ENCODE assay signal across 3 cellular contexts in the genomic region with DNA sequence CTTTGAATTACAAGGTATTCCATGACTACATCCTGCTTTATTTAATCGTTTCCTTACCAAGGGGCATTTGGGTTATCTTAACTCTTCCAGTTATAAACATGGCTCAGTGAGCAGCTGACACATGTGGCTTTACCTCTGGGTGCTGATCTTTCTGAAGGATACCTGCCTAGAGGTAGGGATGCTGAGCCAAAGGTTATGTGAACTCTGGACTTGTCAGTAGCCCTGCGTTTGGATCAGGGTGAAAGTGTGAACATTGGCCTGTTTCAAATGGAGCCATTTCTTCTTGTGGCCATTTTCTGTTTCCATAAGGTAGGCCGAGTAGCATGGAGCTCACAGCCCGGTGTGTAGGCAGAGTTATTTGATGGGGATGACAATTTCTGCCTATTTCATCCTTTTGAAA.
A peak's percentile ranks its signal among the peaks of the same experiment; 100 is the strongest.
TF ChIP-seq lines count a peak whose summit lies in the region.

No MANE protein-coding gene starts in this region.

TF ChIP-seq in liver, 16 proteins besides CTCF, POLR2A, EP300 and RAD21:
- TF ChIP-seq HNF4G (IDR thresholded peaks at IDR 0.05) (no peak), YY1 (IDR thresholded peaks at IDR 0.05) (peak; percentile 40), TAF1 (conservative IDR thresholded peaks at IDR 0.05) (no peak), EGR1 (IDR thresholded peaks at IDR 0.05; ENCODE audit: low read depth in 2 of 2) (no peak), HNF4A (conservative IDR thresholded peaks at IDR 0.05) (peak; percentile 20 to 32)
- TF ChIP-seq, protein P1, sequence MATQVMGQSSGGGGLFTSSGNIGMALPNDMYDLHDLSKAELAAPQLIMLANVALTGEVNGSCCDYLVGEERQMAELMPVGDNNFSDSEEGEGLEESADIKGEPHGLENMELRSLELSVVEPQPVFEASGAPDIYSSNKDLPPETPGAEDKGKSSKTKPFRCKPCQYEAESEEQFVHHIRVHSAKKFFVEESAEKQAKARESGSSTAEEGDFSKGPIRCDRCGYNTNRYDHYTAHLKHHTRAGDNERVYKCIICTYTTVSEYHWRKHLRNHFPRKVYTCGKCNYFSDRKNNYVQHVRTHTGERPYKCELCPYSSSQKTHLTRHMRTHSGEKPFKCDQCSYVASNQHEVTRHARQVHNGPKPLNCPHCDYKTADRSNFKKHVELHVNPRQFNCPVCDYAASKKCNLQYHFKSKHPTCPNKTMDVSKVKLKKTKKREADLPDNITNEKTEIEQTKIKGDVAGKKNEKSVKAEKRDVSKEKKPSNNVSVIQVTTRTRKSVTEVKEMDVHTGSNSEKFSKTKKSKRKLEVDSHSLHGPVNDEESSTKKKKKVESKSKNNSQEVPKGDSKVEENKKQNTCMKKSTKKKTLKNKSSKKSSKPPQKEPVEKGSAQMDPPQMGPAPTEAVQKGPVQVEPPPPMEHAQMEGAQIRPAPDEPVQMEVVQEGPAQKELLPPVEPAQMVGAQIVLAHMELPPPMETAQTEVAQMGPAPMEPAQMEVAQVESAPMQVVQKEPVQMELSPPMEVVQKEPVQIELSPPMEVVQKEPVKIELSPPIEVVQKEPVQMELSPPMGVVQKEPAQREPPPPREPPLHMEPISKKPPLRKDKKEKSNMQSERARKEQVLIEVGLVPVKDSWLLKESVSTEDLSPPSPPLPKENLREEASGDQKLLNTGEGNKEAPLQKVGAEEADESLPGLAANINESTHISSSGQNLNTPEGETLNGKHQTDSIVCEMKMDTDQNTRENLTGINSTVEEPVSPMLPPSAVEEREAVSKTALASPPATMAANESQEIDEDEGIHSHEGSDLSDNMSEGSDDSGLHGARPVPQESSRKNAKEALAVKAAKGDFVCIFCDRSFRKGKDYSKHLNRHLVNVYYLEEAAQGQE (IDR thresholded peaks at IDR 0.05) = no peak

TF ChIP-seq in HepG2, 621 proteins besides CTCF, POLR2A, EP300 and RAD21 (continues in another document):
- TF ChIP-seq POLR2AphosphoS5 (IDR thresholded peaks at IDR 0.05; ENCODE audit: low read depth, low read length) = no peak
- TF ChIP-seq MTF2 (CRISPR knock-in tag; IDR thresholded peaks at IDR 0.05; ENCODE audit: borderline replicate concordance) = no peak
- TF ChIP-seq, protein P2, sequence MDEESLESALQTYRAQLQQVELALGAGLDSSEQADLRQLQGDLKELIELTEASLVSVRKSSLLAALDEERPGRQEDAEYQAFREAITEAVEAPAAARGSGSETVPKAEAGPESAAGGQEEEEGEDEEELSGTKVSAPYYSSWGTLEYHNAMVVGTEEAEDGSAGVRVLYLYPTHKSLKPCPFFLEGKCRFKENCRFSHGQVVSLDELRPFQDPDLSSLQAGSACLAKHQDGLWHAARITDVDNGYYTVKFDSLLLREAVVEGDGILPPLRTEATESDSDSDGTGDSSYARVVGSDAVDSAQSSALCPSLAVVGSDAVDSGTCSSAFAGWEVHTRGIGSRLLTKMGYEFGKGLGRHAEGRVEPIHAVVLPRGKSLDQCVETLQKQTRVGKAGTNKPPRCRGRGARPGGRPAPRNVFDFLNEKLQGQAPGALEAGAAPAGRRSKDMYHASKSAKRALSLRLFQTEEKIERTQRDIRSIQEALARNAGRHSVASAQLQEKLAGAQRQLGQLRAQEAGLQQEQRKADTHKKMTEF (CRISPR knock-in tag; IDR thresholded peaks at IDR 0.05) = no peak
- TF ChIP-seq ZSCAN22 (CRISPR knock-in tag; IDR thresholded peaks at IDR 0.05) = no peak
- no peak for TF ChIP-seq MIER2 (CRISPR knock-in tag; IDR thresholded peaks at IDR 0.05)
- TF ChIP-seq, protein P3, sequence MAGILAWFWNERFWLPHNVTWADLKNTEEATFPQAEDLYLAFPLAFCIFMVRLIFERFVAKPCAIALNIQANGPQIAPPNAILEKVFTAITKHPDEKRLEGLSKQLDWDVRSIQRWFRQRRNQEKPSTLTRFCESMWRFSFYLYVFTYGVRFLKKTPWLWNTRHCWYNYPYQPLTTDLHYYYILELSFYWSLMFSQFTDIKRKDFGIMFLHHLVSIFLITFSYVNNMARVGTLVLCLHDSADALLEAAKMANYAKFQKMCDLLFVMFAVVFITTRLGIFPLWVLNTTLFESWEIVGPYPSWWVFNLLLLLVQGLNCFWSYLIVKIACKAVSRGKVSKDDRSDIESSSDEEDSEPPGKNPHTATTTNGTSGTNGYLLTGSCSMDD (CRISPR knock-in tag; IDR thresholded peaks at IDR 0.05) = no peak
- no peak for TF ChIP-seq ZNF629 (CRISPR knock-in tag; conservative IDR thresholded peaks at IDR 0.05)
- TF ChIP-seq, protein P4, sequence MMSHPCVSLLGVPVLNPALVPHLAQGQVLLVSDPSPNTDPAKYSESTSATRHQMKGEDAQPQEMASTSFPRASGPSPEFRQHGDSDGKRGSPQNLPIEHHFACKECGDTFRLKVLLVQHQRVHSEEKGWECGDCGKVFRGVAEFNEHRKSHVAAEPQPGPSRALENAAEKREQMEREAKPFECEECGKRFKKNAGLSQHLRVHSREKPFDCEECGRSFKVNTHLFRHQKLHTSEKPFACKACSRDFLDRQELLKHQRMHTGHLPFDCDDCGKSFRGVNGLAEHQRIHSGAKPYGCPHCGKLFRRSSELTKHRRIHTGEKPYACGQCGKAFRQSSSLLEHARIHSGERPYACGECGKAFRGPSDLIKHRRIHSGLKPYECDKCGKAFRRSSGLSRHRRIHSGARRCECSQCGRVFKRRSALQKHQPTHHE (CRISPR knock-in tag; IDR thresholded peaks at IDR 0.05; ENCODE audit: borderline replicate concordance) = no peak
- TF ChIP-seq TCF7L2 (IDR thresholded peaks at IDR 0.05; ENCODE audit: low read depth, low read length) = no peak
- TF ChIP-seq ZNF737 (CRISPR knock-in tag; IDR thresholded peaks at IDR 0.05; ENCODE audit: borderline replicate concordance) = no peak
- TF ChIP-seq, protein P5, sequence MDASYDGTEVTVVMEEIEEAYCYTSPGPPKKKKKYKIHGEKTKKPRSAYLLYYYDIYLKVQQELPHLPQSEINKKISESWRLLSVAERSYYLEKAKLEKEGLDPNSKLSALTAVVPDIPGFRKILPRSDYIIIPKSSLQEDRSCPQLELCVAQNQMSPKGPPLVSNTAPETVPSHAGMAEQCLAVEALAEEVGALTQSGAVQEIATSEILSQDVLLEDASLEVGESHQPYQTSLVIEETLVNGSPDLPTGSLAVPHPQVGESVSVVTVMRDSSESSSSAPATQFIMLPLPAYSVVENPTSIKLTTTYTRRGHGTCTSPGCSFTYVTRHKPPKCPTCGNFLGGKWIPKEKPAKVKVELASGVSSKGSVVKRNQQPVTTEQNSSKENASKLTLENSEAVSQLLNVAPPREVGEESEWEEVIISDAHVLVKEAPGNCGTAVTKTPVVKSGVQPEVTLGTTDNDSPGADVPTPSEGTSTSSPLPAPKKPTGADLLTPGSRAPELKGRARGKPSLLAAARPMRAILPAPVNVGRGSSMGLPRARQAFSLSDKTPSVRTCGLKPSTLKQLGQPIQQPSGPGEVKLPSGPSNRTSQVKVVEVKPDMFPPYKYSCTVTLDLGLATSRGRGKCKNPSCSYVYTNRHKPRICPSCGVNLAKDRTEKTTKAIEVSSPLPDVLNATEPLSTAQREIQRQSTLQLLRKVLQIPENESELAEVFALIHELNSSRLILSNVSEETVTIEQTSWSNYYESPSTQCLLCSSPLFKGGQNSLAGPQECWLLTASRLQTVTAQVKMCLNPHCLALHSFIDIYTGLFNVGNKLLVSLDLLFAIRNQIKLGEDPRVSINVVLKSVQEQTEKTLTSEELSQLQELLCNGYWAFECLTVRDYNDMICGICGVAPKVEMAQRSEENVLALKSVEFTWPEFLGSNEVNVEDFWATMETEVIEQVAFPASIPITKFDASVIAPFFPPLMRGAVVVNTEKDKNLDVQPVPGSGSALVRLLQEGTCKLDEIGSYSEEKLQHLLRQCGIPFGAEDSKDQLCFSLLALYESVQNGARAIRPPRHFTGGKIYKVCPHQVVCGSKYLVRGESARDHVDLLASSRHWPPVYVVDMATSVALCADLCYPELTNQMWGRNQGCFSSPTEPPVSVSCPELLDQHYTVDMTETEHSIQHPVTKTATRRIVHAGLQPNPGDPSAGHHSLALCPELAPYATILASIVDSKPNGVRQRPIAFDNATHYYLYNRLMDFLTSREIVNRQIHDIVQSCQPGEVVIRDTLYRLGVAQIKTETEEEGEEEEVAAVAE (CRISPR knock-in tag; IDR thresholded peaks at IDR 0.05; ENCODE audit: borderline replicate concordance) = no peak
- no peak for TF ChIP-seq MAFK (conservative IDR thresholded peaks at IDR 0.05 in 1 of 2, IDR thresholded peaks at IDR 0.05 in 1 of 2; ENCODE audit: low read length in 2 of 2)
- TF ChIP-seq PITX1 (CRISPR knock-in tag; IDR thresholded peaks at IDR 0.05) = no peak
- TF ChIP-seq ZNF891 (CRISPR knock-in tag; IDR thresholded peaks at IDR 0.05) = no peak
- TF ChIP-seq PHF20 (CRISPR knock-in tag; IDR thresholded peaks at IDR 0.05) = no peak
- TF ChIP-seq JARID2 (CRISPR knock-in tag; IDR thresholded peaks at IDR 0.05; ENCODE audit: insufficient replicate concordance) = no peak
- TF ChIP-seq ATF7-NPFF (CRISPR knock-in tag; IDR thresholded peaks at IDR 0.05; ENCODE audit: low read depth) = no peak
- TF ChIP-seq ZNF564 (CRISPR knock-in tag; IDR thresholded peaks at IDR 0.05) = no peak

TF ChIP-seq in H1, 55 proteins besides CTCF, POLR2A, EP300 and RAD21:
- TF ChIP-seq SIRT6 (IDR thresholded peaks at IDR 0.05; ENCODE audit: low read length) (no peak), HDAC6 (IDR thresholded peaks at IDR 0.05; ENCODE audit: low read depth, low read length) (no peak), BCL11A (IDR thresholded peaks at IDR 0.05; ENCODE audit: low read depth in 2 of 2, low read length in 2 of 2) (no peak), SIN3A (conservative IDR thresholded peaks at IDR 0.05 in 1 of 2, IDR thresholded peaks at IDR 0.05 in 1 of 2; ENCODE audit: low read depth in 1 of 2, low read length in 2 of 2) (no peak), CBX5 (IDR thresholded peaks at IDR 0.05; ENCODE audit: low read depth, low read length) (no peak), EGR1 (IDR thresholded peaks at IDR 0.05; ENCODE audit: borderline replicate concordance, low read depth, low read length) (no peak), TBP (IDR thresholded peaks at IDR 0.05; ENCODE audit: low read depth, low read length) (no peak), KDM1A (IDR thresholded peaks at IDR 0.05; ENCODE audit: borderline replicate concordance, low read length) (no peak), NRF1 (IDR thresholded peaks at IDR 0.05; ENCODE audit: low read depth, low read length) (no peak), CHD2 (IDR thresholded peaks at IDR 0.05; ENCODE audit: low read length) (no peak)
- TF ChIP-seq, protein P6, sequence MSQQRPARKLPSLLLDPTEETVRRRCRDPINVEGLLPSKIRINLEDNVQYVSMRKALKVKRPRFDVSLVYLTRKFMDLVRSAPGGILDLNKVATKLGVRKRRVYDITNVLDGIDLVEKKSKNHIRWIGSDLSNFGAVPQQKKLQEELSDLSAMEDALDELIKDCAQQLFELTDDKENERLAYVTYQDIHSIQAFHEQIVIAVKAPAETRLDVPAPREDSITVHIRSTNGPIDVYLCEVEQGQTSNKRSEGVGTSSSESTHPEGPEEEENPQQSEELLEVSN (IDR thresholded peaks at IDR 0.05) = no peak
